In genomic region chr10:52908483-52908882, GRCh38 we compare ENCODE assay signal across 1 cellular context.
TF ChIP-seq lines count a peak whose summit lies in the region.

No MANE protein-coding gene starts in this region.

TF ChIP-seq in H1, 55 proteins besides CTCF, POLR2A, EP300 and RAD21 (continued from another document):
- peak; percentile 32 for TF ChIP-seq CHD7 (IDR thresholded peaks at IDR 0.05; ENCODE audit: insufficient replicate concordance, low read length)
- TF ChIP-seq MAFK (IDR thresholded peaks at IDR 0.05; ENCODE audit: low read depth, low read length) = peak; percentile 66
- TF ChIP-seq NANOG (IDR thresholded peaks at IDR 0.05; ENCODE audit: insufficient read depth, low read depth, low read length, poor library complexity, severe bottlenecking) = no peak
- TF ChIP-seq E2F6 (IDR thresholded peaks at IDR 0.05) = no peak
- TF ChIP-seq ATF2 (IDR thresholded peaks at IDR 0.05; ENCODE audit: low read length) = peak; percentile 65; the same call in 1 of the 2 replicates
- TF ChIP-seq KDM4A (IDR thresholded peaks at IDR 0.05; ENCODE audit: low read depth, low read length, severe bottlenecking) = no peak
- peak; percentile 79 for TF ChIP-seq SP1 (IDR thresholded peaks at IDR 0.05; ENCODE audit: low read depth, low read length)
- peak; percentile 50 for TF ChIP-seq ASH2L (IDR thresholded peaks at IDR 0.05; ENCODE audit: low read length)
- TF ChIP-seq JUND (IDR thresholded peaks at IDR 0.05; ENCODE audit: low read length) = no peak
- TF ChIP-seq KDM1A (IDR thresholded peaks at IDR 0.05; ENCODE audit: borderline replicate concordance, low read length) = no peak
- no peak for TF ChIP-seq RNF2 (IDR thresholded peaks at IDR 0.05; ENCODE audit: borderline replicate concordance, low read depth, low read length, missing control alignments, poor library complexity, severe bottlenecking)
- TF ChIP-seq TEAD4 (IDR thresholded peaks at IDR 0.05; ENCODE audit: low read depth, low read length) = no peak
- no peak for TF ChIP-seq CTBP2 (IDR thresholded peaks at IDR 0.05; ENCODE audit: borderline replicate concordance, insufficient read depth, insufficient read length, low read length)
- no peak for TF ChIP-seq CREB1 (IDR thresholded peaks at IDR 0.05)
- TF ChIP-seq ATF3 (IDR thresholded peaks at IDR 0.05; ENCODE audit: insufficient read depth, low read depth, low read length) = no peak
